Comparison of ENCODE assay signal across 8 cellular contexts in genomic region chr17:34199932-34200534, GRCh38. TPM values are rescaled to one million over a fixed set of nuclear protein-coding genes. Genes with fewer than 3 reads are reported as not detected.
A peak's percentile ranks its signal among the peaks of the same experiment; 100 is the strongest.
DNase-seq lines count a peak whose midpoint lies in the region; ATAC-seq and TF ChIP-seq lines count a peak whose summit lies in the region.

No MANE protein-coding gene starts in this region.

- in situ Hi-C loops in GM13977 (cut with MboI; ENCODE audit: low pct_unique_long_range_greater_than_20kb, low sequenced_read_pairs, unreplicated experiment): loop anchor here (10.0 kb wide), 1 partner anchor 165 kb away; the partner anchor contains the start of gene CCL1

- no peaks in the 10 kb centered on the region for H3K9me3 Mint-ChIP-seq in activated naive CD4-positive, alpha-beta T cell treated with anti-CD3 and anti-CD28 coated beads for 36 hours

- POLR2A ChIA-PET in SK-N-SH (lab: Yijun Ruan, JAX): no interaction called here

- H3K4me3 ChIP-seq in SK-N-SH (ENCODE audit: low read depth in 2 of 2, low read length in 1 of 2) (peak overlapping the region in 1 of 2 experiments; percentile 21; a peak in 1 of 4 replicates), parathyroid adenoma (ENCODE audit: low read depth, low read length) (no peak overlapping the region), upper lobe of left lung (no peak overlapping the region)

- TF ChIP-seq EP300 in SK-N-SH (IDR thresholded peaks at IDR 0.05; ENCODE audit: borderline replicate concordance in 1 of 2, low read depth in 1 of 2, low read length in 1 of 2) (no peak), upper lobe of left lung (IDR thresholded peaks at IDR 0.05) (no peak)

- H3K9ac ChIP-seq in SK-N-SH (no peak overlapping the region), parathyroid adenoma (no peak overlapping the region)

- H3K4me1 ChIP-seq in SK-N-SH (ENCODE audit: control insufficient read depth in 1 of 2, insufficient read depth in 2 of 2, low read depth in 1 of 2, low read length in 1 of 2): no peaks in the 10 kb centered on the region
- H3K4me1 ChIP-seq in parathyroid adenoma: no peaks in the 10 kb centered on the region
- peaks cover 0 to 5% (median 4%) of the 10 kb centered on the region in 4 donors for H3K4me1 ChIP-seq in upper lobe of left lung

- peak in 1 of 4 donors; percentile 42 for TF ChIP-seq POLR2A in upper lobe of left lung (IDR thresholded peaks at IDR 0.05)

- H3K27me3 ChIP-seq in SK-N-SH (ENCODE audit: insufficient read depth) (no peaks in the 10 kb centered on the region), parathyroid adenoma (ENCODE audit: control insufficient read depth, insufficient read depth, low read length) (no peaks in the 10 kb centered on the region), upper lobe of left lung (no peaks in the 10 kb centered on the region)

- H3K4me2 ChIP-seq in SK-N-SH (no peak overlapping the region), parathyroid adenoma (ENCODE audit: low read length) (no peak overlapping the region)

- H3K36me3 ChIP-seq in SK-N-SH (replicated peaks in 1 of 2; ENCODE audit: control insufficient read depth in 1 of 2, insufficient read depth in 2 of 2, low read length in 1 of 2) (no peaks in the 10 kb centered on the region), parathyroid adenoma (ENCODE audit: control insufficient read depth, insufficient read depth, low read length) (no peaks in the 10 kb centered on the region), upper lobe of left lung (no peaks in the 10 kb centered on the region)

- no peak overlapping the region for H3K27ac ChIP-seq in SK-N-SH (ENCODE audit: low read depth in 2 of 2, low read length in 1 of 2)
- no peak overlapping the region for H3K27ac ChIP-seq in parathyroid adenoma
- no peak overlapping the region for H3K27ac ChIP-seq in upper lobe of left lung

- H3K27me3 Mint-ChIP-seq in activated naive CD4-positive, alpha-beta T cell treated with anti-CD3 and anti-CD28 coated beads for 36 hours (ENCODE audit: low read depth): peaks cover 33% of the 10 kb centered on the region

- no peaks in the 10 kb centered on the region for H3K36me3 Mint-ChIP-seq in activated naive CD4-positive, alpha-beta T cell treated with anti-CD3 and anti-CD28 coated beads for 36 hours (ENCODE audit: low read depth)

- peak; percentile 100 for TF ChIP-seq RAD21 in SK-N-SH (IDR thresholded peaks at IDR 0.05; ENCODE audit: low read length)

- H3K79me2 ChIP-seq in SK-N-SH (ENCODE audit: insufficient read depth): no peaks in the 10 kb centered on the region
- H3K79me2 ChIP-seq in parathyroid adenoma: no peaks in the 10 kb centered on the region

- H2AFZ ChIP-seq in SK-N-SH (ENCODE audit: low read depth) (peak overlapping the region; percentile 49; the same call in 1 of the 2 replicates), parathyroid adenoma (no peak overlapping the region)

- peak; percentile 85 for DNase-seq in A172 (ENCODE audit: low spot score)
- peak; percentile 77 for DNase-seq in GM13977 (ENCODE audit: low spot score)
- peak; percentile 87 for DNase-seq in NAMALWA (ENCODE audit: low spot score)
- peak; percentile 79 for DNase-seq in SK-N-SH
- DNase-seq in activated naive CD4-positive, alpha-beta T cell treated with anti-CD3 and anti-CD28 coated beads for 36 hours: peak; percentile 82
- peak; percentile 77 for DNase-seq in glomerular endothelial cell (ENCODE audit: extremely low read depth, low read depth, low spot score)
- peak in 1 of 2 donors; percentile 78 for DNase-seq in upper lobe of left lung

- peak; percentile 92 to 95 for ATAC-seq in upper lobe of left lung (ENCODE audit: low FRiP score in 2 of 2)

- H3K4me3 Mint-ChIP-seq in activated naive CD4-positive, alpha-beta T cell treated with anti-CD3 and anti-CD28 coated beads for 36 hours: no peak overlapping the region

- H3K9me3 ChIP-seq in SK-N-SH: no peaks in the 10 kb centered on the region; the same call in 1 of the 2 replicates
- no peaks in the 10 kb centered on the region for H3K9me3 ChIP-seq in parathyroid adenoma (ENCODE audit: control insufficient read depth, low read length)
- peaks cover 0 to 2% (median 0%) of the 10 kb centered on the region in 4 donors for H3K9me3 ChIP-seq in upper lobe of left lung

- H3F3A ChIP-seq in SK-N-SH (replicated peaks; ENCODE audit: insufficient read depth): no peaks in the 10 kb centered on the region

- peaks cover 12% of the 10 kb centered on the region for H3K4me1 Mint-ChIP-seq in activated naive CD4-positive, alpha-beta T cell treated with anti-CD3 and anti-CD28 coated beads for 36 hours (ENCODE audit: low read depth)

- no peak overlapping the region for H3K27ac Mint-ChIP-seq in activated naive CD4-positive, alpha-beta T cell treated with anti-CD3 and anti-CD28 coated beads for 36 hours

- no peaks in the 10 kb centered on the region for H4K20me1 ChIP-seq in SK-N-SH (ENCODE audit: insufficient read depth)

- intact Hi-C loops in activated naive CD4-positive, alpha-beta T cell treated with anti-CD3 and anti-CD28 coated beads for 36 hours (cut with micrococcal nuclease): loop anchor here (1.0 to 2.0 kb wide), 2 partner anchors 107 to 161 kb away; no protein-coding TSS in a partner anchor

- CTCF ChIA-PET in SK-N-SH (lab: Yijun Ruan, JAX): interaction anchor here (0.6 to 8.8 kb wide), 51 partner anchors 8 to 920 kb away, joined by 3 to 350 read pairs (median 4); partner anchors contain the start of genes CCL1 and CCL13
- CTCF ChIA-PET in activated naive CD4-positive, alpha-beta T cell treated with anti-CD3 and anti-CD28 coated beads for 36 hours (lab: Charles Lee): interaction anchor here (0.6 to 8.0 kb wide), 25 partner anchors 9 to 244 kb away, joined by 3 to 241 read pairs (median 3); partner anchors contain the start of genes CCL1, CCL13 and CCL2

- TF ChIP-seq CTCF in GM13977 (IDR thresholded peaks at IDR 0.05; ENCODE audit: extremely low read depth, insufficient read depth, missing control alignments): peak; percentile 100
- TF ChIP-seq CTCF in SK-N-SH (IDR thresholded peaks at IDR 0.05): peak; percentile 99
- TF ChIP-seq CTCF in parathyroid adenoma (IDR thresholded peaks at IDR 0.05): peak; percentile 99
- TF ChIP-seq CTCF in upper lobe of left lung (IDR thresholded peaks at IDR 0.05): peak; percentile 96 to 100 (median 100)

- 6% methylated on average over 8 of the region's 8 CpGs for whole genome bisulfite sequencing in SK-N-SH (ENCODE audit: low lambda C conversion rate)
- 8 to 10% methylated on average over 8 of the region's 8 CpGs for WGBS in upper lobe of left lung, 2 donors

- H3K9me2 ChIP-seq in SK-N-SH: no peaks in the 10 kb centered on the region

TF ChIP-seq in SK-N-SH, 30 proteins besides CTCF, POLR2A, EP300 and RAD21:
- peak; percentile 100 for TF ChIP-seq SMC3 (IDR thresholded peaks at IDR 0.05; ENCODE audit: low read depth, low read length)
- no peak for TF ChIP-seq EZH2phosphoT487 (IDR thresholded peaks at IDR 0.05; ENCODE audit: borderline replicate concordance, low read depth)
- TF ChIP-seq RFX5 (IDR thresholded peaks at IDR 0.05; ENCODE audit: low read length): no peak
- no peak for TF ChIP-seq FOSL2 (IDR thresholded peaks at IDR 0.05; ENCODE audit: borderline replicate concordance, low read depth)
- 0 out of 2 replicates have a peak, but pooled peaks have one; percentile 36 for TF ChIP-seq RCOR1 (IDR thresholded peaks at IDR 0.05; ENCODE audit: low read length)
- TF ChIP-seq PBX3 (IDR thresholded peaks at IDR 0.05): no peak
- TF ChIP-seq NRF1 (IDR thresholded peaks at IDR 0.05; ENCODE audit: low read depth, low read length): peak; percentile 47
- no peak for TF ChIP-seq GATA2 (CRISPR knock-in tag; IDR thresholded peaks at IDR 0.05)
- TF ChIP-seq NFIC (IDR thresholded peaks at IDR 0.05; ENCODE audit: borderline replicate concordance): peak; percentile 45
- peak; percentile 70; the same call in 1 of the 2 replicates for TF ChIP-seq FOXM1 (IDR thresholded peaks at IDR 0.05; ENCODE audit: low read depth)
- peak; percentile 30; the same call in 1 of the 2 replicates for TF ChIP-seq TCF12 (IDR thresholded peaks at IDR 0.05)
- TF ChIP-seq CHD2 (IDR thresholded peaks at IDR 0.05; ENCODE audit: low read length, partially characterized antibody): peak; percentile 19

RNA-seq across cellular contexts. Expression of gene CCL2, which starts 55.1 kb away (rescaled TPM):
- total RNA-seq in A172 (2014; rRNA removed; shearing (Covaris generic)): 26.2 and 27.3 TPM in 2 replicates
- 210 and 296 TPM in 2 replicates for polyA plus RNA-seq in SK-N-SH (2012; rRNA removed)
- polyA plus RNA-seq in SK-N-SH (2012; cell fraction: cytosol; rRNA removed): 243 and 263 TPM in 2 replicates
- polyA plus RNA-seq in SK-N-SH (2012; cell fraction: nucleus; rRNA removed): 186 and 278 TPM in 2 replicates
- not detected for total RNA-seq in activated naive CD4-positive, alpha-beta T cell treated with anti-CD3 and anti-CD28 coated beads for 36 hours
- 406 and 1,495 TPM in 2 replicates for total RNA-seq in glomerular endothelial cell
- total RNA-seq in upper lobe of left lung: 10 to 100 TPM; 11.5 to 100.0 (median 15.6) TPM
